8 cellular contexts compared by ENCODE assay signal in genomic region chr6:31822038-31822821, GRCh38. TPM values are rescaled to one million over a fixed set of nuclear protein-coding genes. Genes with fewer than 3 reads are reported as not detected.
DNase-seq lines count a peak whose midpoint lies in the region; ATAC-seq and TF ChIP-seq lines count a peak whose summit lies in the region.

No MANE protein-coding gene starts in this region.

- peak; percentile 52 for ATAC-seq in HG02885 (IDR thresholded peaks at IDR 0.05; ENCODE audit: poor library complexity, unreplicated experiment)

- H3K36me3 ChIP-seq in tibial nerve: no peaks in the 10 kb centered on the region

- peaks cover 78% of the 10 kb centered on the region for H3K4me1 Mint-ChIP-seq in activated naive CD4-positive, alpha-beta T cell treated with anti-CD3 and anti-CD28 coated beads, Interleukin-2, amount 10 ng/mL, durations not matched to agents 7 days and 5 days
- H3K4me1 Mint-ChIP-seq in neural crest cell: peaks cover 55% of the 10 kb centered on the region

- H3K4me3 Mint-ChIP-seq in activated naive CD4-positive, alpha-beta T cell treated with anti-CD3 and anti-CD28 coated beads, Interleukin-2, amount 10 ng/mL, durations not matched to agents 7 days and 5 days: peak overlapping the region; percentile 99
- peak overlapping the region; percentile 90 for H3K4me3 Mint-ChIP-seq in neural crest cell

- peak; percentile 84 to 94 for TF ChIP-seq POLR2A in tibial nerve (IDR thresholded peaks at IDR 0.05)

- WGBS in tibial nerve, 2 donors: 2% methylated on average over 25 of the region's 25 CpGs

- no peaks in the 10 kb centered on the region for H3K27me3 ChIP-seq in tibial nerve

- TF ChIP-seq CTCF in neural crest cell (conservative IDR thresholded peaks at IDR 0.05) (no peak), tibial nerve (IDR thresholded peaks at IDR 0.05) (no peak)

- H3K36me3 Mint-ChIP-seq in activated naive CD4-positive, alpha-beta T cell treated with anti-CD3 and anti-CD28 coated beads, Interleukin-2, amount 10 ng/mL, durations not matched to agents 7 days and 5 days: peaks cover 16% of the 10 kb centered on the region
- H3K36me3 Mint-ChIP-seq in neural crest cell (ENCODE audit: low read depth): peaks cover 10% of the 10 kb centered on the region

- DNase-seq in GM03348 (ENCODE audit: low spot score): peak; percentile 89
- DNase-seq in SHP77 treated with DMSO at 0.1 percent for 48 hours (lab: John Stamatoyannopoulos, UW): peak; percentile 43
- peak; percentile 67 for DNase-seq in activated naive CD4-positive, alpha-beta T cell treated with anti-CD3 and anti-CD28 coated beads, Interleukin-2, amount 10 ng/mL, durations not matched to agents 7 days and 5 days
- peak; percentile 75 for DNase-seq in germinal center (ENCODE audit: low spot score)
- DNase-seq in neural crest cell (ENCODE audit: low read depth, low spot score): no peak
- peak; percentile 77 to 88 for DNase-seq in tibial nerve (ENCODE audit: low spot score in 2 of 2)
- DNase-seq in 8988T: no peak

- peaks cover 0 to 84% (median 51%) of the 10 kb centered on the region in 4 donors for H3K4me1 ChIP-seq in tibial nerve

- H3K27me3 Mint-ChIP-seq in activated naive CD4-positive, alpha-beta T cell treated with anti-CD3 and anti-CD28 coated beads, Interleukin-2, amount 10 ng/mL, durations not matched to agents 7 days and 5 days: no peaks in the 10 kb centered on the region
- H3K27me3 Mint-ChIP-seq in neural crest cell (ENCODE audit: low read depth): no peaks in the 10 kb centered on the region

- peak; percentile 8 to 99 for TF ChIP-seq EP300 in tibial nerve (IDR thresholded peaks at IDR 0.05)

- CTCF ChIA-PET in activated naive CD4-positive, alpha-beta T cell treated with anti-CD3 and anti-CD28 coated beads, Interleukin-2, amount 10 ng/mL, durations not matched to agents 7 days and 5 days (lab: Charles Lee): interaction anchor here (0.7 to 1.6 kb wide), 2 partner anchors 44 to 52 kb away, joined by 4 to 5 read pairs; no protein-coding TSS in a partner anchor

- H3K9me3 ChIP-seq in tibial nerve: no peaks in the 10 kb centered on the region

- no peaks in the 10 kb centered on the region for H3K9me3 Mint-ChIP-seq in activated naive CD4-positive, alpha-beta T cell treated with anti-CD3 and anti-CD28 coated beads, Interleukin-2, amount 10 ng/mL, durations not matched to agents 7 days and 5 days
- no peaks in the 10 kb centered on the region for H3K9me3 Mint-ChIP-seq in neural crest cell

- H3K27ac Mint-ChIP-seq in activated naive CD4-positive, alpha-beta T cell treated with anti-CD3 and anti-CD28 coated beads, Interleukin-2, amount 10 ng/mL, durations not matched to agents 7 days and 5 days: peak overlapping the region; percentile 96
- peak overlapping the region; percentile 96 for H3K27ac Mint-ChIP-seq in neural crest cell (ENCODE audit: unreplicated experiment)

- peak overlapping the region; percentile 38 to 67 (median 54) for H3K4me3 ChIP-seq in tibial nerve

- H3K27ac ChIP-seq in tibial nerve: peak overlapping the region; percentile 90 to 100 (median 99)

RNA-seq across cellular contexts. Expression of gene HSPA1B, which starts 5.3 kb away (rescaled TPM):
- 78.5 and 82.5 TPM in 2 replicates for total RNA-seq in neural crest cell
- total RNA-seq in tibial nerve: 100 to 1,000 TPM; 134 to 186 (median 168) TPM

RNA-seq across cellular contexts. Expression of gene HSPA1A, which starts 6.9 kb away (rescaled TPM):
- total RNA-seq in neural crest cell: 70.3 and 72.3 TPM in 2 replicates
- 100 to 1,000 TPM; 170 to 304 (median 221) TPM for total RNA-seq in tibial nerve

RNA-seq across cellular contexts. Expression of gene HSPA1L, which starts 7.1 kb away (rescaled TPM):
- total RNA-seq in neural crest cell: 1.5 and 1.8 TPM in 2 replicates
- total RNA-seq in tibial nerve: 1 to 10 TPM in 2 of 4 donors, under 1 TPM in 2; 0.20 to 2.4 (median 1.2) TPM

RNA-seq across cellular contexts. Expression of gene LSM2, which starts 15.5 kb away (rescaled TPM):
- 122 and 135 TPM in 2 replicates for total RNA-seq in neural crest cell
- 10 to 100 TPM; 23.9 to 31.8 (median 28.4) TPM for total RNA-seq in tibial nerve

RNA-seq across cellular contexts. Expression of gene VARS1, which starts 26.7 kb away (rescaled TPM):
- 162 and 163 TPM in 2 replicates for total RNA-seq in neural crest cell
- 10 to 100 TPM; 40.8 to 58.6 (median 50.1) TPM for total RNA-seq in tibial nerve

Comparison
In these comparisons a context has a peak if more than half of its experiments do, and no peak if none do; other contexts are left out.
1. DNase-seq: peak in GM03348 (single experiment), SHP77 treated with DMSO at 0.1 percent for 48 hours (single experiment), activated naive CD4-positive, alpha-beta T cell treated with anti-CD3 and anti-CD28 coated beads, Interleukin-2, amount 10 ng/mL, durations not matched to agents 7 days and 5 days (single experiment), germinal center (single experiment) and tibial nerve (2 of 2); none in neural crest cell (single experiment) and 8988T (single experiment).